18 cellular contexts compared by ENCODE assay signal in genomic region chr20:57335392-57335791, GRCh38. TPM values are rescaled to one million over a fixed set of nuclear protein-coding genes. Genes with fewer than 3 reads are reported as not detected.
DNase-seq lines count a peak whose midpoint lies in the region; ATAC-seq and TF ChIP-seq lines count a peak whose summit lies in the region.
"Had no signal": no experiment of that assay in that cellular context is flagged by ENCODE, and none has a peak within 500 bp of the region (broad histone marks: within the 10 kb centered on the region; RNA-seq: fewer than 3 reads in every experiment).

No MANE protein-coding gene starts in this region.

- no peaks in the 10 kb centered on the region for H3K4me1 ChIP-seq in CD8-positive, alpha-beta memory T cell (ENCODE audit: insufficient read depth, low read length)
- H3K4me1 ChIP-seq: HAP-1 had no signal

- no peaks in the 10 kb centered on the region for H3K4me1 Mint-ChIP-seq in CD8-positive, alpha-beta memory T cell
- H3K4me1 Mint-ChIP-seq: central memory CD8-positive, alpha-beta T cell had no signal

- peak; percentile 15 for DNase-seq in AG10803 (ENCODE audit: low read depth)
- no peak for DNase-seq in HFF-Myc (ENCODE audit: extremely low read depth, low read depth)
- DNase-seq in SW480 (ENCODE audit: low spot score), result peak; percentile 78
- DNase-seq in kidney glomerular epithelial cell (lab: John Stamatoyannopoulos, UW), result peak; percentile 20
- DNase-seq in CD8-positive, alpha-beta memory T cell, result no peak
- no peak for DNase-seq in left lobe of liver (ENCODE audit: low spot score)
- DNase-seq in head of caudate nucleus, result no peak
- DNase-seq: activated CD8-positive, alpha-beta memory T cell treated with anti-CD3 and anti-CD28 coated beads for 24 hours; activated naive CD4-positive, alpha-beta T cell treated with Interleukin-2 at 50 U/mL for 16 hours; COR-L47; mucosa of descending colon; NCI-H1436 treated with DMSO at 0.1 percent for 48 hours; NCI-H524 treated with DMSO at 0.1 percent for 48 hours had no signal

- ATAC-seq in left lobe of liver, result no peak
- ATAC-seq in GM21515 (IDR thresholded peaks at IDR 0.05; ENCODE audit: unreplicated experiment), result no peak
- ATAC-seq: mucosa of descending colon had no signal

- intact Hi-C loops in head of caudate nucleus (cut with DNase I), result no loop called here

- H3K36me3 ChIP-seq in CD8-positive, alpha-beta memory T cell (ENCODE audit: insufficient read depth, low read length), result no peaks in the 10 kb centered on the region
- H3K36me3 ChIP-seq: HAP-1 had no signal

- H3K4me3 ChIP-seq in AG10803 (ENCODE audit: low read length) (no peak overlapping the region), HFF-Myc (replicated peaks; ENCODE audit: low read depth, low read length) (no peak overlapping the region)
- H3K4me3 ChIP-seq in CD8-positive, alpha-beta memory T cell (ENCODE audit: low read length), result no peak overlapping the region
- H3K4me3 ChIP-seq: HAP-1, mucosa of descending colon had no signal

- peak overlapping the region in 1 of 8 donors; percentile 15 for H3K27ac Mint-ChIP-seq in CD8-positive, alpha-beta memory T cell
- H3K27ac Mint-ChIP-seq: stimulated activated naive CD8-positive, alpha-beta T cell treated with anti-CD3 and anti-CD28 coated beads, Interleukin-15, Interleukin-2, amounts not matched to agents 100 ng/mL and 50 ng/mL, for 24 hours; T-helper 2 cell treated with Interferon-gamma antibody and Interleukin-4, amounts not matched to agents 5 μg/mL and 100 μg/mL, for 36 hours had no signal

- H3K27me3 Mint-ChIP-seq in CD8-positive, alpha-beta memory T cell, result peaks cover 15 to 51% of the 10 kb centered on the region in 2 donors

- no peaks in the 10 kb centered on the region for H3K9me3 ChIP-seq in CD8-positive, alpha-beta memory T cell (ENCODE audit: low read length)
- H3K9me3 ChIP-seq: HAP-1, mucosa of descending colon had no signal

- TF ChIP-seq CTCF in AG10803 (conservative IDR thresholded peaks at IDR 0.05; ENCODE audit: low read length) (peak; percentile 30; the same call in 1 of the 2 replicates), HFF-Myc (IDR thresholded peaks at IDR 0.05; ENCODE audit: low read depth, low read length, missing control alignments) (peak; percentile 10)

- CTCF ChIA-PET in CD8-positive, alpha-beta memory T cell (lab: Charles Lee), result no interaction called here

- H3K27ac ChIP-seq in CD8-positive, alpha-beta memory T cell (ENCODE audit: low read depth, low read length), result no peak overlapping the region

- POLR2A ChIA-PET in CD8-positive, alpha-beta memory T cell (lab: Charles Lee), result no interaction called here

- H3K36me3 Mint-ChIP-seq in CD8-positive, alpha-beta memory T cell, result no peaks in the 10 kb centered on the region

- no peaks in the 10 kb centered on the region for H3K9me3 Mint-ChIP-seq in CD8-positive, alpha-beta memory T cell
- H3K9me3 Mint-ChIP-seq: central memory CD8-positive, alpha-beta T cell; stimulated activated naive CD8-positive, alpha-beta T cell treated with anti-CD3 and anti-CD28 coated beads, Interleukin-15, Interleukin-2, amounts not matched to agents 100 ng/mL and 50 ng/mL, for 24 hours; T-helper 2 cell treated with Interferon-gamma antibody and Interleukin-4, amounts not matched to agents 5 μg/mL and 100 μg/mL, for 36 hours had no signal

- H3K27me3 ChIP-seq in CD8-positive, alpha-beta memory T cell (ENCODE audit: insufficient read depth, low read length, poor library complexity, severe bottlenecking), result peaks cover 3% of the 10 kb centered on the region

- H3K4me3 Mint-ChIP-seq in CD8-positive, alpha-beta memory T cell, result no peak overlapping the region
- H3K4me3 Mint-ChIP-seq: central memory CD8-positive, alpha-beta T cell; stimulated activated naive CD8-positive, alpha-beta T cell treated with anti-CD3 and anti-CD28 coated beads, Interleukin-15, Interleukin-2, amounts not matched to agents 100 ng/mL and 50 ng/mL, for 24 hours; T-helper 2 cell treated with Interferon-gamma antibody and Interleukin-4, amounts not matched to agents 5 μg/mL and 100 μg/mL, for 36 hours had no signal

RNA-seq across cellular contexts. Expression of gene SPO11, which starts 5.8 kb away (rescaled TPM):
- not detected for total RNA-seq in CD8-positive, alpha-beta memory T cell
- not detected for polyA plus RNA-seq in CD8-positive, alpha-beta memory T cell
- total RNA-seq in left lobe of liver, result not detected
- total RNA-seq: mucosa of descending colon had no signal

RNA-seq across cellular contexts. Expression of gene RAE1, which starts 15.7 kb away (rescaled TPM):
- total RNA-seq in CD8-positive, alpha-beta memory T cell, result 10 to 100 TPM; 50.2 to 52.8 TPM
- polyA plus RNA-seq in CD8-positive, alpha-beta memory T cell, result 40.7 TPM
- total RNA-seq in left lobe of liver, result 9.0 TPM

RNA-seq across cellular contexts. Expression of gene RBM38, which starts 55.8 kb away (rescaled TPM):
- 100 to 1,000 TPM; 101 to 107 TPM for total RNA-seq in CD8-positive, alpha-beta memory T cell
- polyA plus RNA-seq in CD8-positive, alpha-beta memory T cell, result 94.4 TPM
- total RNA-seq in left lobe of liver, result 6.0 TPM

Comparison
In these comparisons a context has a peak if more than half of its experiments do, and no peak if none do; other contexts are left out.
1. DNase-seq: peak in AG10803 (single experiment), SW480 (single experiment) and kidney glomerular epithelial cell (single experiment); none in HFF-Myc (single experiment), CD8-positive, alpha-beta memory T cell (0 of 5), left lobe of liver (single experiment) and head of caudate nucleus (0 of 42).
2. RNA of gene RBM38, which starts 55.8 kb away (total RNA-seq): 101 to 107 TPM in CD8-positive, alpha-beta memory T cell; 6.0 TPM in left lobe of liver (single experiment); every median in the first group is over 10 times any median in the second.